ENCODE assay signal across 13 cellular contexts in the genomic region with DNA sequence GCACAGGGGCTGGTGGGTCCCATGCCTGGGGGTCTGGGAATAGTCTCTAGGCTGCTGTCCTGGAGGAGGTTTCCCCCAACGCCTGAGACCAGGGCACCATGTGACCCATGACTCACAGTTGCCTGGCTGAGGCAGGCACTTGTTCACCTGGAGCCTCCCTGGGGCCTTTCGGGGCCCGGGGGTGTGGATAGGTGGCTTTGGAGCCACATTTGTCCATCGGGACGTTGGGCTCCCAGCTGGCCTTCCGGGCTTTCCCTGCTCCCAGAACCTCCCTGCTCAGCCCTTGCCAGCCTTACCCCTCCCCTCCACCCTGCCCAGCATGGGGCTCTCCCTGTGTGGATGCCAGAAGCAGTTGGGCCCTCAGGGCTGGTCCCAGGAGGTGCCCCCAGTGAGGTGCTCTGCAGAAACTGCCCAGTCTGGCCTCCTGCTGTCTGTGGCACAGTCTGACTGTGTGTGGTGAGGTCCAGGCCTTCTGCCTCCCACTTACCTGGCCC. TPM values are rescaled to one million over a fixed set of nuclear protein-coding genes. Genes with fewer than 3 reads are reported as not detected.
DNase-seq lines count a peak whose midpoint lies in the region; ATAC-seq and TF ChIP-seq lines count a peak whose summit lies in the region.
"Had no signal": no experiment of that assay in that cellular context is flagged by ENCODE, and none has a peak within 500 bp of the region (broad histone marks: within the 10 kb centered on the region; RNA-seq: fewer than 3 reads in every experiment).

No MANE protein-coding gene starts in this region.

- H3F3A ChIP-seq in PC-9 (ENCODE audit: insufficient read depth, low read depth) = no peaks in the 10 kb centered on the region

- TF ChIP-seq CTCF in PC-9 (conservative IDR thresholded peaks at IDR 0.05) = no peak
- no peak for TF ChIP-seq CTCF in endothelial cell (IDR thresholded peaks at IDR 0.05; ENCODE audit: unreplicated experiment)
- TF ChIP-seq CTCF in osteocyte (IDR thresholded peaks at IDR 0.05) = no peak

- H3K9me3 Mint-ChIP-seq in endothelial cell (ENCODE audit: unreplicated experiment) (no peaks in the 10 kb centered on the region), osteocyte (ENCODE audit: unreplicated experiment) (no peaks in the 10 kb centered on the region)
- H3K9me3 Mint-ChIP-seq: activated T-helper 2 cell treated with anti-CD3 and anti-CD28 coated beads, Interferon-gamma antibody, Interleukin-2, Interleukin-4, amounts not matched to agents 10 μg/mL and 5 μg/mL and 100 μg/mL, durations not matched to agents 14 hours and 24 hours and 36 hours; CD4-positive, CD25-positive, alpha-beta regulatory T cell had no signal

- no peak overlapping the region for H2AFZ ChIP-seq in PC-9

- H3K27me3 Mint-ChIP-seq in endothelial cell (ENCODE audit: unreplicated experiment) (no peaks in the 10 kb centered on the region), osteocyte (ENCODE audit: unreplicated experiment) (no peaks in the 10 kb centered on the region)
- H3K27me3 Mint-ChIP-seq: CD4-positive, CD25-positive, alpha-beta regulatory T cell had no signal

- BruUV-seq in PC-9 (replicated peaks; lab: Mats Ljungman, UMichigan) = no TSS peak

- in situ Hi-C loops in Caki2 (cut with HindIII; ENCODE audit: low pct_unique_long_range_greater_than_20kb, low sequenced_read_pairs) = no loop called here

- CTCF ChIA-PET in PC-9 (lab: Charles Lee) = no interaction called here

- no peaks in the 10 kb centered on the region for H3K9me3 ChIP-seq in PC-9 (ENCODE audit: insufficient read depth, low read depth)
- H3K9me3 ChIP-seq: heart right ventricle had no signal

- H4K20me1 ChIP-seq in PC-9 (ENCODE audit: insufficient read depth) = no peaks in the 10 kb centered on the region

- intact Hi-C loops in PC-9 (cut with micrococcal nuclease; ENCODE audit: unreplicated experiment) = no loop called here

- no peaks in the 10 kb centered on the region for H3K27me3 ChIP-seq in PC-9 (ENCODE audit: insufficient read depth, low read depth)
- H3K27me3 ChIP-seq: heart right ventricle had no signal

- H3K36me3 Mint-ChIP-seq in endothelial cell (ENCODE audit: low read depth, unreplicated experiment) = no peaks in the 10 kb centered on the region
- peaks cover 17% of the 10 kb centered on the region for H3K36me3 Mint-ChIP-seq in osteocyte (ENCODE audit: unreplicated experiment)
- H3K36me3 Mint-ChIP-seq: CD4-positive, CD25-positive, alpha-beta regulatory T cell had no signal

- H3K4me1 Mint-ChIP-seq in endothelial cell (ENCODE audit: unreplicated experiment) (no peaks in the 10 kb centered on the region), osteocyte (ENCODE audit: unreplicated experiment) (peaks cover 16% of the 10 kb centered on the region)
- H3K4me1 Mint-ChIP-seq: CD4-positive, CD25-positive, alpha-beta regulatory T cell had no signal

- peak overlapping the region; percentile 24; the same call in 1 of the 2 replicates for H3K4me2 ChIP-seq in PC-9

- no peak for ATAC-seq in GM21619 (IDR thresholded peaks at IDR 0.05; ENCODE audit: unreplicated experiment)
- ATAC-seq: heart right ventricle had no signal

- peaks cover 15% of the 10 kb centered on the region for H3K4me1 ChIP-seq in PC-9 (replicated peaks; ENCODE audit: insufficient read depth)

- no peak overlapping the region for H3K27ac Mint-ChIP-seq in endothelial cell (ENCODE audit: unreplicated experiment)
- peak overlapping the region; percentile 54 for H3K27ac Mint-ChIP-seq in osteocyte (ENCODE audit: unreplicated experiment)
- H3K27ac Mint-ChIP-seq: activated T-helper 2 cell treated with anti-CD3 and anti-CD28 coated beads, Interferon-gamma antibody, Interleukin-2, Interleukin-4, amounts not matched to agents 10 μg/mL and 5 μg/mL and 100 μg/mL, durations not matched to agents 14 hours and 24 hours and 36 hours; CD4-positive, CD25-positive, alpha-beta regulatory T cell had no signal

- H3K4me3 ChIP-seq in PC-9 = no peak overlapping the region
- H3K4me3 ChIP-seq: heart right ventricle had no signal

- H3K79me2 ChIP-seq in PC-9 (ENCODE audit: low read depth) = no peaks in the 10 kb centered on the region

- H3K4me3 Mint-ChIP-seq in endothelial cell (ENCODE audit: unreplicated experiment) (no peak overlapping the region), osteocyte (ENCODE audit: unreplicated experiment) (no peak overlapping the region)
- H3K4me3 Mint-ChIP-seq: CD4-positive, CD25-positive, alpha-beta regulatory T cell had no signal

- no peaks in the 10 kb centered on the region for H3K36me3 ChIP-seq in PC-9 (ENCODE audit: low read depth)

- no peaks in the 10 kb centered on the region for H3K9me2 ChIP-seq in PC-9 (ENCODE audit: insufficient read depth)

- peak overlapping the region; percentile 57 for H3K27ac ChIP-seq in PC-9

- DNase-seq in Caki2 (ENCODE audit: low read depth) (peak; percentile 19), PC-9 (peak; percentile 51 to 56), endothelial cell (ENCODE audit: low spot score) (peak; percentile 2), osteocyte (ENCODE audit: extremely low spot score, unreplicated experiment) (peak; percentile 81), NCI-H2171 treated with DMSO at 0.1 percent for 48 hours (lab: John Stamatoyannopoulos, UW) (no peak), NCI-H2107 treated with DMSO at 0.1 percent for 48 hours (lab: John Stamatoyannopoulos, UW; ENCODE audit: unreplicated experiment) (no peak), medulla oblongata (ENCODE audit: extremely low spot score) (no peak)
- DNase-seq: dermis blood vessel endothelial cell, NCI-H187 had no signal

- POLR2A ChIA-PET in PC-9 (lab: Charles Lee; ENCODE audit: unreplicated experiment) = no interaction called here

RNA-seq across cellular contexts. Expression of a gene that starts 14.2 kb away (rescaled TPM):
- 95.8 and 146 TPM in 2 replicates for total RNA-seq in Caki2 (2014; rRNA removed; shearing (Covaris generic); ENCODE audit: low replicate concordance)
- total RNA-seq in PC-9 (2021) = 43.1 and 51.8 TPM in 2 replicates
- total RNA-seq in endothelial cell (ENCODE audit: unreplicated experiment) = 65.5 TPM
- 1,503 and 1,582 TPM in 2 replicates for total RNA-seq in osteocyte

Comparison
In these comparisons a context has a peak if more than half of its experiments do, and no peak if none do; other contexts are left out.
1. DNase-seq: peak in Caki2 (single experiment), PC-9 (2 of 2), endothelial cell (single experiment) and osteocyte (single experiment); none in NCI-H2171 treated with DMSO at 0.1 percent for 48 hours (single experiment), NCI-H2107 treated with DMSO at 0.1 percent for 48 hours (single experiment) and medulla oblongata (single experiment).
2. RNA of a gene that starts 14.2 kb away (total RNA-seq): 1,503 to 1,582 TPM in osteocyte; 95.8 to 146 TPM in Caki2, 65.5 TPM in endothelial cell (single experiment) and 43.1 to 51.8 TPM in PC-9; every median in the first group is over 10 times any median in the second.